1 cellular context compared by ENCODE assay signal in the genomic region with DNA sequence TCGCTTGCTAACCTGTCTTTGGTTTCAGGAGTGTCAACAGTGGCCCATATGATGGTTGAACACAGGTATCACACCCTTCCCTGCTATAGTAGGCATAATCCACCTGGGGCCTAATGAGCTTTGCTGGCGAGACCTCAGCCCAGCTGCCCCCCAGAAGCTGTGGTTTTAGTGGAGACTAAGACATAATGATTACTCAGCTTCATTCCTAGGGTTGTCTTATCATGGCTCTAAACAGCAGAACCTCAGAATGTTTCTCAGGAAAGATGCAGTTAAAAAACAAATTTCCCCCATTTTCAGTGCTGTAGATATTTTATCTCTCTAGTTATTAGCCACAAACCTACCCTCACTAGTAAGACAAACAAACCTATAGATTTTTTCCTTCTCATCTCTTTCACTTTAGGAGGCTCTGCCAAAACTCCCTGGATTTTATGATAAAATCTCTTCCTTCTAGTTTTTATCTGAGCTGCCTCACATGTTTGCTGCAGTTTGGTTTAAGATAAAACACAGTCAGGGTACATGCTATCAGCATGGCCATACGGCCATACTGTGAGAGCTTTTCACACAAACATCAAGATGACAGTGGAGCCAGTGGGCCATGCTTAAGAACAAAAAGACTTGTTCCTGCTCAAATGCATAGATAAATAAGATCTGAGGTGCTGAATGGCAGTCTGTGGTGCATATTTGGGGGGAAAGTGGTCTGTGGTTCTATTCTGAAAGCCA.
TF ChIP-seq lines count a peak whose summit lies in the region.

No MANE protein-coding gene starts in this region.

TF ChIP-seq in SK-N-SH, 30 proteins besides CTCF, POLR2A, EP300 and RAD21:
- TF ChIP-seq GATA2 (CRISPR knock-in tag; IDR thresholded peaks at IDR 0.05) (peak; percentile 58; the same call in 1 of the 2 replicates), MAX (IDR thresholded peaks at IDR 0.05; ENCODE audit: low read depth) (no peak)
TF ChIP-seq in SK-N-SH: peak in this region for 1.
